7 cellular contexts compared by ENCODE assay signal in the genomic region with DNA sequence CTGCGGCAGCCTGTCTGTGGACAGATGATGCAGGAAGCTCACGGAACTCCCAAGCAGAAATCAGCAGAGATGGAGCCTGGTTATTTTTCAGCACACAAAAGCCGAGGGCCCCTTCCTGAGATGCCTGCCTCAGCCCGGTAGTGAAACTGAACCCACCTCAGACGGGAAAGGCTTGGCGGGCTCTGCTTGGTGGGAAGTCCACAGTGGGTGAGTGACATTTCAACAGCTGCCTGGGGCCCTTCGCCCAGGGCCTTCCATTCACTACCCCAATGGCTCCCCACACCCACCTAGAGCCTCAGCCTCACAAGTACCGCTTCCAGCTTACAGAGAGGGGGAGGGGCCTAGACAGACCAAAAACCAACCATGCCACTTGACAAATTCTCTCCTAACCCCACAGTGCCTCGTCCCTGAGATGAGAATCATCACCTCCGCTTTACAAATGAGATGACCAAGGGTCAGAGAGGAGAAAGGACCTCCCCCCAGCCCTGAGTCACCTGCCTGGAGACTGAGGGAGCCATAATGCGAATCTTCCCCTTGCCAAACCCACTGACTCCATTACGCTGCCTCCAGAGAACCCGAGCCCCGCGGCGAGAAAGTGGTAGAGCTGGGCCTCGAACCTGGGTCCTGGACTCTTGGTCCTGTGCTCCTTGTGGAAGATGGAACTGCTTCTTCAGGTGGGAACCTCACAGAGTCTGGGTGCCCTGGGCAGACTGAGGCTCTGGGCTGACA. TPM values are rescaled to one million over a fixed set of nuclear protein-coding genes. Genes with fewer than 3 reads are reported as not detected.
DNase-seq lines count a peak whose midpoint lies in the region; ATAC-seq and TF ChIP-seq lines count a peak whose summit lies in the region.

No MANE protein-coding gene starts in this region.

- H4K91ac ChIP-seq in IMR-90 (ENCODE audit: insufficient read depth, low read depth, low read length) = no peak overlapping the region

- peaks cover 3% of the 10 kb centered on the region; the same call in 1 of the 2 replicates for H3K36me3 ChIP-seq in IMR-90 (ENCODE audit: control insufficient read depth, insufficient read depth, low read length)
- no peaks in the 10 kb centered on the region for H3K36me3 ChIP-seq in naive thymus-derived CD4-positive, alpha-beta T cell (ENCODE audit: control insufficient read depth in 2 of 3, insufficient read depth in 3 of 3, low read length in 3 of 3)
- no peaks in the 10 kb centered on the region for H3K36me3 ChIP-seq in thymus (ENCODE audit: control insufficient read depth, insufficient read depth)

- peaks cover 29% of the 10 kb centered on the region for H3K4me1 ChIP-seq in IMR-90 (ENCODE audit: control insufficient read depth, insufficient read depth, low read length)
- peaks cover 60 to 62% of the 10 kb centered on the region in 2 donors for H3K4me1 ChIP-seq in naive thymus-derived CD4-positive, alpha-beta T cell (ENCODE audit: control insufficient read depth in 2 of 2, insufficient read depth in 2 of 2, low read length in 2 of 2)
- H3K4me1 ChIP-seq in thymus (ENCODE audit: control insufficient read depth, insufficient read depth, low read length) = peaks cover 42% of the 10 kb centered on the region

- dilution Hi-C loops in IMR-90 (cut with HindIII; ENCODE audit: low sequenced_read_pairs, unreplicated experiment) = no loop called here

- peak overlapping the region; percentile 59 for H2AFZ ChIP-seq in IMR-90 (replicated peaks; ENCODE audit: low read length, poor library complexity)

- peaks cover 28% of the 10 kb centered on the region for H4K20me1 ChIP-seq in IMR-90 (ENCODE audit: insufficient read depth, low read length)

- H3K23ac ChIP-seq in IMR-90 (ENCODE audit: low read depth, low read length) = no peak overlapping the region

- H3K9me3 ChIP-seq in IMR-90 (ENCODE audit: control insufficient read depth, insufficient read depth, low read length) (no peaks in the 10 kb centered on the region), thymus (ENCODE audit: control insufficient read depth) (no peaks in the 10 kb centered on the region)
- H3K9me3 ChIP-seq in naive thymus-derived CD4-positive, alpha-beta T cell (ENCODE audit: control insufficient read depth in 2 of 3, low read length in 3 of 3) = no peaks in the 10 kb centered on the region

- CTCF ChIA-PET in IMR-90 (lab: Yijun Ruan, JAX) = interaction anchor here (1.7 kb wide), 1 partner anchor 23 kb away, joined by 4 read pairs; no protein-coding TSS in a partner anchor
- CTCF ChIA-PET in naive thymus-derived CD4-positive, alpha-beta T cell (lab: Charles Lee) = interaction anchor here (1.2 to 7.0 kb wide), 11 partner anchors 14 to 75 kb away, joined by 3 to 45 read pairs (median 8); no protein-coding TSS in a partner anchor

- DNase-seq in IMR-90 = no peak
- DNase-seq in naive thymus-derived CD4-positive, alpha-beta T cell = peak; percentile 25 to 73 (median 59)
- DNase-seq in NCI-H446 (lab: John Stamatoyannopoulos, UW) = no peak
- DNase-seq in erythroblast (lab: John Stamatoyannopoulos, UW) = no peak

- 83% methylated on average over 1 of the region's 17 CpGs; no CpG with 5 or more reads in 1 of the 2 experiments for WGBS in IMR-90 (ENCODE audit: extremely low coverage in 2 of 2, insufficient read length in 1 of 2), 2 experiments
- WGBS in thymus = 58% methylated on average over 17 of the region's 17 CpGs

- H3K4me3 Mint-ChIP-seq in activated T-helper 17 cell treated with anti-CD3 and anti-CD28 coated beads, Interleukin-2, amount 50 U/mL, for 72 hours = peak overlapping the region; percentile 82
- H3K4me3 Mint-ChIP-seq in naive thymus-derived CD4-positive, alpha-beta T cell = peak overlapping the region; percentile 81 to 97 (median 93)

- H2BK120ac ChIP-seq in IMR-90 (ENCODE audit: low read depth, low read length) = no peak overlapping the region

- H3K4me1 Mint-ChIP-seq in activated T-helper 17 cell treated with anti-CD3 and anti-CD28 coated beads, Interleukin-2, amount 50 U/mL, for 72 hours = peaks cover 43% of the 10 kb centered on the region
- H3K4me1 Mint-ChIP-seq in naive thymus-derived CD4-positive, alpha-beta T cell = peaks cover 51 to 91% (median 83%) of the 10 kb centered on the region in 7 donors

- POLR2A ChIA-PET in IMR-90 (lab: Charles Lee; ENCODE audit: unreplicated experiment) = no interaction called here
- POLR2A ChIA-PET in naive thymus-derived CD4-positive, alpha-beta T cell (lab: Charles Lee) = interaction anchor here (0.9 to 20.3 kb wide), 17 partner anchors 7 to 759 kb away, joined by 3 to 427 read pairs (median 6); a partner anchor contains a TSS

- no peaks in the 10 kb centered on the region for H3K27me3 ChIP-seq in IMR-90 (ENCODE audit: control insufficient read depth, insufficient read depth, low read length)
- no peaks in the 10 kb centered on the region for H3K27me3 ChIP-seq in naive thymus-derived CD4-positive, alpha-beta T cell (ENCODE audit: control insufficient read depth in 2 of 2, insufficient read depth in 2 of 2, low read length in 2 of 2)
- no peaks in the 10 kb centered on the region for H3K27me3 ChIP-seq in thymus (ENCODE audit: control insufficient read depth, insufficient read depth)

- H4K5ac ChIP-seq in IMR-90 (ENCODE audit: low read depth, low read length) = no peak overlapping the region

- in situ Hi-C loops in IMR-90 (cut with MboI; ENCODE audit: low sequenced_read_pairs) = no loop called here

- H3K4me2 ChIP-seq in IMR-90 (ENCODE audit: low read depth, low read length) = no peak overlapping the region

- H3K56ac ChIP-seq in IMR-90 (ENCODE audit: extremely low read depth, insufficient read depth, low read length) = no peak overlapping the region

- H3K79me1 ChIP-seq in IMR-90 (ENCODE audit: low read depth in 1 of 2, low read length in 2 of 2) = peaks cover 43 to 87% of the 10 kb centered on the region in 2 experiments

- ATAC-seq in GM21381 (IDR thresholded peaks at IDR 0.05; ENCODE audit: unreplicated experiment) (peak; percentile 29), IMR-90 (ENCODE audit: low read depth) (no peak)
- peak; percentile 53 for ATAC-seq in activated T-helper 17 cell treated with anti-CD3 and anti-CD28 coated beads, Interleukin-2, amount 50 U/mL, for 72 hours (replicated peaks)
- peak; percentile 33 for ATAC-seq in naive thymus-derived CD4-positive, alpha-beta T cell

- H2AK5ac ChIP-seq in IMR-90 (ENCODE audit: low read depth, low read length) = peak overlapping the region; percentile 13

- no peak overlapping the region for H2AK9ac ChIP-seq in IMR-90 (replicated peaks; ENCODE audit: low read depth, low read length, poor library complexity)

- H4K8ac ChIP-seq in IMR-90 (ENCODE audit: low read depth in 2 of 2, low read length in 2 of 2) = no peak overlapping the region

- H3K4ac ChIP-seq in IMR-90 (ENCODE audit: low read depth, low read length) = no peak overlapping the region

- no TSS peak for BruUV-seq in IMR-90 (replicated peaks; lab: Mats Ljungman, UMichigan)

- no peak overlapping the region for H2BK5ac ChIP-seq in IMR-90 (ENCODE audit: low read depth, low read length, poor library complexity, severe bottlenecking)

- H3K14ac ChIP-seq in IMR-90 (replicated peaks; ENCODE audit: low read depth, low read length) = no peak overlapping the region

- H3K18ac ChIP-seq in IMR-90 (ENCODE audit: low read depth, low read length) = no peak overlapping the region

- H2BK15ac ChIP-seq in IMR-90 (ENCODE audit: low read depth, low read length) = no peak overlapping the region

- TF ChIP-seq RAD21 in IMR-90 (IDR thresholded peaks at IDR 0.05; ENCODE audit: low read length) = no peak

- TF ChIP-seq CTCF in IMR-90 (conservative IDR thresholded peaks at IDR 0.05; ENCODE audit: low read depth, low read length) = no peak

- H2BK20ac ChIP-seq in IMR-90 (ENCODE audit: low read depth, low read length) = no peak overlapping the region

- no peaks in the 10 kb centered on the region for H3K9me3 Mint-ChIP-seq in activated T-helper 17 cell treated with anti-CD3 and anti-CD28 coated beads, Interleukin-2, amount 50 U/mL, for 72 hours
- H3K9me3 Mint-ChIP-seq in naive thymus-derived CD4-positive, alpha-beta T cell = no peaks in the 10 kb centered on the region

- intact Hi-C loops in IMR-90 (cut with micrococcal nuclease) = no loop called here
- intact Hi-C loops in naive thymus-derived CD4-positive, alpha-beta T cell (cut with micrococcal nuclease) = loop anchor here (1.0 to 10.0 kb wide), 13 partner anchors 12 to 731 kb away; a partner anchor contains a TSS

- peaks cover 82% of the 10 kb centered on the region for H3K36me3 Mint-ChIP-seq in activated T-helper 17 cell treated with anti-CD3 and anti-CD28 coated beads, Interleukin-2, amount 50 U/mL, for 72 hours (ENCODE audit: low read depth)
- H3K36me3 Mint-ChIP-seq in naive thymus-derived CD4-positive, alpha-beta T cell = peaks cover 0 to 6% (median 0%) of the 10 kb centered on the region in 5 donors

- H3K9ac ChIP-seq in IMR-90 (ENCODE audit: low read depth, low read length) = no peak overlapping the region

- peaks cover 20% of the 10 kb centered on the region for H3K9me1 ChIP-seq in IMR-90 (ENCODE audit: insufficient read depth, low read length)

- H3K27ac ChIP-seq in IMR-90 (ENCODE audit: insufficient read depth, low read length) (no peak overlapping the region), thymus (ENCODE audit: low read depth) (peak overlapping the region; percentile 75)
- H3K27ac ChIP-seq in naive thymus-derived CD4-positive, alpha-beta T cell (ENCODE audit: low read depth, low read length) = peak overlapping the region; percentile 94

- H3K4me3 ChIP-seq in IMR-90 (ENCODE audit: insufficient read depth, low read depth, low read length) (no peak overlapping the region), thymus (ENCODE audit: low read length) (no peak overlapping the region)
- H3K4me3 ChIP-seq in naive thymus-derived CD4-positive, alpha-beta T cell (ENCODE audit: low read length) = peak overlapping the region; percentile 69

- H3K27ac Mint-ChIP-seq in activated T-helper 17 cell treated with anti-CD3 and anti-CD28 coated beads, Interleukin-2, amount 50 U/mL, for 72 hours = peak overlapping the region; percentile 99
- H3K27ac Mint-ChIP-seq in naive thymus-derived CD4-positive, alpha-beta T cell = peak overlapping the region; percentile 91 to 100 (median 98)

- H3K27me3 Mint-ChIP-seq in activated T-helper 17 cell treated with anti-CD3 and anti-CD28 coated beads, Interleukin-2, amount 50 U/mL, for 72 hours = no peaks in the 10 kb centered on the region
- no peaks in the 10 kb centered on the region for H3K27me3 Mint-ChIP-seq in naive thymus-derived CD4-positive, alpha-beta T cell

- TF ChIP-seq POLR2A in IMR-90 (IDR thresholded peaks at IDR 0.05; ENCODE audit: low read depth, low read length) (no peak), erythroblast (IDR thresholded peaks at IDR 0.05; ENCODE audit: low read length) (no peak)

TF ChIP-seq in IMR-90, 13 proteins besides CTCF, POLR2A, EP300 and RAD21 (continues in another document):
- no peak for TF ChIP-seq RCOR1 (IDR thresholded peaks at IDR 0.05; ENCODE audit: insufficient replicate concordance, low read length)

RNA-seq across cellular contexts. Expression of a gene that starts 3.4 kb away (rescaled TPM):
- 60.0 and 61.8 TPM in 2 replicates for total RNA-seq in IMR-90 (2012; rRNA removed)
- polyA plus RNA-seq in IMR-90 (2012; rRNA removed) (124 and 133 TPM in 2 replicates), thymus (34.2 TPM)
- 90.4 and 122 TPM in 2 replicates for polyA plus RNA-seq in IMR-90 (2012; cell fraction: cytosol; rRNA removed)
- polyA plus RNA-seq in IMR-90 (2012; cell fraction: nucleus; rRNA removed; ENCODE audit: low replicate concordance) = 71.7 and 82.4 TPM in 2 replicates
- 100 to 1,000 TPM in 1 of 2 donors, 10 to 100 TPM in 1; 75.4 to 219 TPM for total RNA-seq in activated T-helper 17 cell treated with anti-CD3 and anti-CD28 coated beads, Interleukin-2, amount 50 U/mL, for 72 hours
- total RNA-seq in naive thymus-derived CD4-positive, alpha-beta T cell = 10 to 100 TPM; 63.3 to 97.4 (median 72.2) TPM
- 10 to 100 TPM; 21.3 to 50.4 TPM for polyA plus RNA-seq in naive thymus-derived CD4-positive, alpha-beta T cell

Comparison
In these comparisons a context has a peak if more than half of its experiments do, and no peak if none do; other contexts are left out.
1. DNase-seq: peak in naive thymus-derived CD4-positive, alpha-beta T cell (9 of 9); none in IMR-90 (single experiment), NCI-H446 (0 of 2) and erythroblast (0 of 2).